Comparison of ENCODE assay signal across 11 cellular contexts in the genomic region with DNA sequence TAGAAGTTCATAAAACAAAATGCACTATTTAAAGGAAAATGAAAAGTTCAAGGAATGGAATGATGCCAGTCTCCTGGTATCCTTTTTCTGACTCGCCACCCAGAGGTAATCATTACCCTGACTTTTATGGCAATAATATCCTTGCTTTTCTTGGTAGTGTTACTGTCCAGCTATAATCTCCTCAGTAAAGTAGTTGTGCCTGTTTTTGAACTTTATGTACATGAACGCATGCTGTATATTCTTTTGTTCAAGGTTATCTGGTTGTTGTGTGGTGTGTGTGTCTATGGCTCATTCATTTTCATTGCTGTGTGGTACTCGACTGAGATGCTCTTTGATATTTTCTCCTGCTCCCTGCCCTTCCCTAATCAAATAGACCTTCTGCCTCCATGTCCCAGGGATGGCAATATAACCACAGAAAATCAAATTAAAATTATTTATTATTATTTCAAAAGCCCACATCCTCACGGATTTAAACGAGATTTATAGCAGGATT. TPM values are rescaled to one million over a fixed set of nuclear protein-coding genes. Genes with fewer than 3 reads are reported as not detected.
DNase-seq lines count a peak whose midpoint lies in the region; ATAC-seq, FAIRE-seq and TF ChIP-seq lines count a peak whose summit lies in the region.
"Had no signal": no experiment of that assay in that cellular context is flagged by ENCODE, and none has a peak within 500 bp of the region (broad histone marks: within the 10 kb centered on the region; RNA-seq: fewer than 3 reads in every experiment).

No MANE protein-coding gene starts in this region.

- H3K36me3 Mint-ChIP-seq in Calu3 (ENCODE audit: insufficient read depth, unreplicated experiment) (no peaks in the 10 kb centered on the region), memory B cell (no peaks in the 10 kb centered on the region)
- no peaks in the 10 kb centered on the region for H3K36me3 Mint-ChIP-seq in activated T-helper 1 cell treated with anti-CD3 and anti-CD28 coated beads, Interleukin-12 subunit alpha, Interleukin-12 subunit beta, Interleukin-2, Interleukin-4 antibody, amounts not matched to agents 30 ng/mL and 10 ng/mL and 1 ng/mL, durations not matched to agents 14 hours and 24 hours and 36 hours (ENCODE audit: low read depth)

- peaks cover 21% of the 10 kb centered on the region for H3K4me1 Mint-ChIP-seq in Calu3 (ENCODE audit: low read depth, unreplicated experiment)
- peaks cover 11% of the 10 kb centered on the region for H3K4me1 Mint-ChIP-seq in activated T-helper 1 cell treated with anti-CD3 and anti-CD28 coated beads, Interleukin-12 subunit alpha, Interleukin-12 subunit beta, Interleukin-2, Interleukin-4 antibody, amounts not matched to agents 30 ng/mL and 10 ng/mL and 1 ng/mL, durations not matched to agents 14 hours and 24 hours and 36 hours (ENCODE audit: low read depth)
- H3K4me1 Mint-ChIP-seq in memory B cell: peaks cover 5% of the 10 kb centered on the region
- peaks cover 6% of the 10 kb centered on the region for H3K4me1 Mint-ChIP-seq in stimulated activated naive CD8-positive, alpha-beta T cell treated with anti-CD3 and anti-CD28 coated beads, Interleukin-15, amount 100 ng/mL, for 72 hours

- intact Hi-C loops in Calu3 (cut with micrococcal nuclease; ENCODE audit: unreplicated experiment): loop anchor here (5.0 kb wide), 1 partner anchor 459 kb away; no protein-coding TSS in a partner anchor
- intact Hi-C loops in activated T-helper 1 cell treated with anti-CD3 and anti-CD28 coated beads, Interleukin-12 subunit alpha, Interleukin-12 subunit beta, Interleukin-2, Interleukin-4 antibody, amounts not matched to agents 30 ng/mL and 10 ng/mL and 1 ng/mL, durations not matched to agents 14 hours and 24 hours and 36 hours (cut with micrococcal nuclease): loop anchor here (2.0 to 5.0 kb wide), 2 partner anchors 380 to 1711 kb away; no protein-coding TSS in a partner anchor

- H3K4me3 Mint-ChIP-seq in Calu3 (ENCODE audit: low read depth, unreplicated experiment) (peak overlapping the region; percentile 78), memory B cell (peak overlapping the region; percentile 96)
- peak overlapping the region; percentile 86 for H3K4me3 Mint-ChIP-seq in activated T-helper 1 cell treated with anti-CD3 and anti-CD28 coated beads, Interleukin-12 subunit alpha, Interleukin-12 subunit beta, Interleukin-2, Interleukin-4 antibody, amounts not matched to agents 30 ng/mL and 10 ng/mL and 1 ng/mL, durations not matched to agents 14 hours and 24 hours and 36 hours
- H3K4me3 Mint-ChIP-seq in stimulated activated naive CD8-positive, alpha-beta T cell treated with anti-CD3 and anti-CD28 coated beads, Interleukin-15, amount 100 ng/mL, for 72 hours: no peak overlapping the region

- H3K27ac ChIP-seq in A549: peak overlapping the region; percentile 32 to 43; a peak in 5 of 6 replicates
- H3K27ac ChIP-seq in RWPE1: no peak overlapping the region

- no peak for TF ChIP-seq EP300 in A549 (IDR thresholded peaks at IDR 0.05)

- POLR2A ChIA-PET in A549 (lab: Yijun Ruan, JAX) (interaction anchor here (0.7 to 1.9 kb wide), 5 partner anchors 58 to 385 kb away, joined by 3 to 8 read pairs (median 5); a partner anchor contains a TSS), RWPE1 (lab: Yijun Ruan, JAX; ENCODE audit: low non-redundant PET) (no interaction called here)

- TF ChIP-seq POLR2A in A549 (IDR thresholded peaks at IDR 0.05; ENCODE audit: low read length): no peak

- no peaks in the 10 kb centered on the region for H3K27me3 Mint-ChIP-seq in Calu3 (ENCODE audit: unreplicated experiment)
- peaks cover 21% of the 10 kb centered on the region for H3K27me3 Mint-ChIP-seq in activated T-helper 1 cell treated with anti-CD3 and anti-CD28 coated beads, Interleukin-12 subunit alpha, Interleukin-12 subunit beta, Interleukin-2, Interleukin-4 antibody, amounts not matched to agents 30 ng/mL and 10 ng/mL and 1 ng/mL, durations not matched to agents 14 hours and 24 hours and 36 hours (ENCODE audit: insufficient read depth)
- peaks cover 11% of the 10 kb centered on the region for H3K27me3 Mint-ChIP-seq in memory B cell
- H3K27me3 Mint-ChIP-seq in stimulated activated naive CD8-positive, alpha-beta T cell treated with anti-CD3 and anti-CD28 coated beads, Interleukin-15, amount 100 ng/mL, for 72 hours: no peaks in the 10 kb centered on the region

- CTCF ChIA-PET in A549 (lab: Yijun Ruan, JAX): interaction anchor here (0.6 to 9.5 kb wide), 35 partner anchors 10 to 836 kb away, joined by 3 to 172 read pairs (median 4); a partner anchor contains a TSS
- CTCF ChIA-PET in Calu3 (lab: Charles Lee): interaction anchor here (1.1 to 2.2 kb wide), 4 partner anchors 20 to 500 kb away, joined by 7 to 12 read pairs (median 10); no protein-coding TSS in a partner anchor
- CTCF ChIA-PET in RWPE1 (lab: Yijun Ruan, JAX): interaction anchor here (0.6 to 3.4 kb wide), 15 partner anchors 11 to 1560 kb away, joined by 3 to 42 read pairs (median 5); a partner anchor contains a TSS

- H3K27ac Mint-ChIP-seq in Calu3 (ENCODE audit: unreplicated experiment) (peak overlapping the region; percentile 69), memory B cell (peak overlapping the region; percentile 58)
- H3K27ac Mint-ChIP-seq in activated T-helper 1 cell treated with anti-CD3 and anti-CD28 coated beads, Interleukin-12 subunit alpha, Interleukin-12 subunit beta, Interleukin-2, Interleukin-4 antibody, amounts not matched to agents 30 ng/mL and 10 ng/mL and 1 ng/mL, durations not matched to agents 14 hours and 24 hours and 36 hours: no peak overlapping the region
- no peak overlapping the region for H3K27ac Mint-ChIP-seq in stimulated activated naive CD8-positive, alpha-beta T cell treated with anti-CD3 and anti-CD28 coated beads, Interleukin-15, amount 100 ng/mL, for 72 hours

- DNase-seq in A549 (ENCODE audit: low read depth in 1 of 2, low spot score in 1 of 2) (no peak), Calu3 (no peak), memory B cell (ENCODE audit: low spot score in 2 of 2) (no peak), RWPE1 (ENCODE audit: low spot score) (no peak)
- no peak for DNase-seq in activated T-helper 1 cell treated with anti-CD3 and anti-CD28 coated beads, Interleukin-12 subunit alpha, Interleukin-12 subunit beta, Interleukin-2, Interleukin-4 antibody, amounts not matched to agents 30 ng/mL and 10 ng/mL and 1 ng/mL, durations not matched to agents 14 hours and 24 hours and 36 hours (ENCODE audit: low spot score)
- no peak for DNase-seq in stimulated activated naive CD8-positive, alpha-beta T cell treated with anti-CD3 and anti-CD28 coated beads, Interleukin-15, amount 100 ng/mL, for 72 hours
- no peak for DNase-seq in stimulated activated CD4-positive, alpha-beta T cell treated with anti-CD3 and anti-CD28 coated beads, Interleukin-4, amount 100 ng/mL, for 24 hours
- DNase-seq: DMS79 had no signal

- H3K9me3 Mint-ChIP-seq in Calu3 (ENCODE audit: low read depth, unreplicated experiment) (no peaks in the 10 kb centered on the region), memory B cell (no peaks in the 10 kb centered on the region)
- no peaks in the 10 kb centered on the region for H3K9me3 Mint-ChIP-seq in activated T-helper 1 cell treated with anti-CD3 and anti-CD28 coated beads, Interleukin-12 subunit alpha, Interleukin-12 subunit beta, Interleukin-2, Interleukin-4 antibody, amounts not matched to agents 30 ng/mL and 10 ng/mL and 1 ng/mL, durations not matched to agents 14 hours and 24 hours and 36 hours
- H3K9me3 Mint-ChIP-seq in stimulated activated naive CD8-positive, alpha-beta T cell treated with anti-CD3 and anti-CD28 coated beads, Interleukin-15, amount 100 ng/mL, for 72 hours: no peaks in the 10 kb centered on the region

- no peak for TF ChIP-seq RAD21 in A549 (conservative IDR thresholded peaks at IDR 0.05 in 1 of 2, IDR thresholded peaks at IDR 0.05 in 1 of 2)

- peaks cover 16% of the 10 kb centered on the region; the same call in 2 of the 3 replicates for H3K4me1 ChIP-seq in A549

- peak; percentile 32 to 45; a peak in 4 of 6 replicates for ATAC-seq in A549
- no peak for ATAC-seq in memory B cell (ENCODE audit: low read depth)
- ATAC-seq in HG02938 (IDR thresholded peaks at IDR 0.05; ENCODE audit: unreplicated experiment): no peak
- no peak for ATAC-seq in stimulated activated naive CD8-positive, alpha-beta T cell treated with anti-CD3 and anti-CD28 coated beads, Interleukin-15, amount 100 ng/mL, for 72 hours

- WGBS in A549 (ENCODE audit: missing lambda C conversion rate): 10% methylated on average over 5 of the region's 5 CpGs

- H3K4me3 ChIP-seq in A549: no peak overlapping the region

- no peaks in the 10 kb centered on the region for H3K9me3 ChIP-seq in A549

- FAIRE-seq in A549 (lab: Jason Lieb, UNC): no peak

- BruUV-seq in Calu3 (replicated peaks; lab: Mats Ljungman, UMichigan): no TSS peak

- peak overlapping the region; percentile 76 for H3K4me2 ChIP-seq in A549

- TF ChIP-seq CTCF in A549 (IDR thresholded peaks at IDR 0.05): no peak
- no peak for TF ChIP-seq CTCF in Calu3 (IDR thresholded peaks at IDR 0.05; ENCODE audit: unreplicated experiment)
- TF ChIP-seq CTCF in RWPE1 (conservative IDR thresholded peaks at IDR 0.05; ENCODE audit: low read depth): no peak

TF ChIP-seq in A549, 52 proteins besides CTCF, POLR2A, EP300 and RAD21:
- TF ChIP-seq SMC3 (IDR thresholded peaks at IDR 0.05): no peak
- no peak for TF ChIP-seq ZFP36 (IDR thresholded peaks at IDR 0.05; ENCODE audit: borderline replicate concordance, partially characterized antibody)

RNA-seq across cellular contexts. Expression of a gene that starts 29.2 kb away (rescaled TPM):
- polyA plus RNA-seq in A549 (2011; rRNA removed) (not detected in 2 replicates), A549 (2017; fragmentation: RNase III; extraction: RNeasy Plus Mini Kit Qiagen cat#74134 plus additional on column Dnase treatment) (0.07 TPM in 1 of 3 replicates, not detected in the others)
- polyA plus RNA-seq in A549 (2012; cell fraction: cytosol; rRNA removed): 0.04 TPM in 1 of 2 replicates, not detected in the other
- polyA plus RNA-seq in A549 (2012; cell fraction: nucleus; rRNA removed): not detected in 2 replicates
- not detected in 2 replicates for polyA minus RNA-seq in A549 (2011; rRNA and poly(A)+ RNA removed)
- 6.5 and 7.7 TPM in 2 replicates for total RNA-seq in Calu3 (2022)
- total RNA-seq in activated T-helper 1 cell treated with anti-CD3 and anti-CD28 coated beads, Interleukin-12 subunit alpha, Interleukin-12 subunit beta, Interleukin-2, Interleukin-4 antibody, amounts not matched to agents 30 ng/mL and 10 ng/mL and 1 ng/mL, durations not matched to agents 14 hours and 24 hours and 36 hours: 0.39 TPM in 1 of 2 replicates, not detected in the other
- total RNA-seq: fibroblast of villous mesenchyme, osteocyte had no signal

RNA-seq across cellular contexts. Expression of a gene that starts 58.0 kb away (rescaled TPM):
- polyA plus RNA-seq in A549 (2011; rRNA removed) (229 and 266 TPM in 2 replicates), A549 (2017; fragmentation: RNase III; extraction: RNeasy Plus Mini Kit Qiagen cat#74134 plus additional on column Dnase treatment) (201 to 238 TPM (median 226 TPM) in 3 replicates)
- polyA plus RNA-seq in A549 (2012; cell fraction: cytosol; rRNA removed): 289 and 302 TPM in 2 replicates
- 133 and 164 TPM in 2 replicates for polyA plus RNA-seq in A549 (2012; cell fraction: nucleus; rRNA removed)
- 295 and 303 TPM in 2 replicates for polyA minus RNA-seq in A549 (2011; rRNA and poly(A)+ RNA removed)
- 89.5 and 90.2 TPM in 2 replicates for total RNA-seq in Calu3 (2022)
- total RNA-seq in activated T-helper 1 cell treated with anti-CD3 and anti-CD28 coated beads, Interleukin-12 subunit alpha, Interleukin-12 subunit beta, Interleukin-2, Interleukin-4 antibody, amounts not matched to agents 30 ng/mL and 10 ng/mL and 1 ng/mL, durations not matched to agents 14 hours and 24 hours and 36 hours: 20.5 and 22.5 TPM in 2 replicates

Comparison
In these comparisons a context has a peak if more than half of its experiments do, and no peak if none do; other contexts are left out.
1. ATAC-seq: peak in A549 (2 of 2); none in memory B cell (single experiment), HG02938 (single experiment) and stimulated activated naive CD8-positive, alpha-beta T cell treated with anti-CD3 and anti-CD28 coated beads, Interleukin-15, amount 100 ng/mL, for 72 hours (single experiment).
2. H3K27ac Mint-ChIP-seq: peak in Calu3 (single experiment) and memory B cell (single experiment); none in activated T-helper 1 cell treated with anti-CD3 and anti-CD28 coated beads, Interleukin-12 subunit alpha, Interleukin-12 subunit beta, Interleukin-2, Interleukin-4 antibody, amounts not matched to agents 30 ng/mL and 10 ng/mL and 1 ng/mL, durations not matched to agents 14 hours and 24 hours and 36 hours (single experiment) and stimulated activated naive CD8-positive, alpha-beta T cell treated with anti-CD3 and anti-CD28 coated beads, Interleukin-15, amount 100 ng/mL, for 72 hours (0 of 2).
3. H3K4me3 Mint-ChIP-seq: peak in Calu3 (single experiment), activated T-helper 1 cell treated with anti-CD3 and anti-CD28 coated beads, Interleukin-12 subunit alpha, Interleukin-12 subunit beta, Interleukin-2, Interleukin-4 antibody, amounts not matched to agents 30 ng/mL and 10 ng/mL and 1 ng/mL, durations not matched to agents 14 hours and 24 hours and 36 hours (single experiment) and memory B cell (single experiment); none in stimulated activated naive CD8-positive, alpha-beta T cell treated with anti-CD3 and anti-CD28 coated beads, Interleukin-15, amount 100 ng/mL, for 72 hours (0 of 2).